ENCODE assay signal across 8 cellular contexts in genomic region chr11:6233984-6234313, GRCh38. TPM values are rescaled to one million over a fixed set of nuclear protein-coding genes. Genes with fewer than 3 reads are reported as not detected.
A peak's percentile ranks its signal among the peaks of the same experiment; 100 is the strongest.
DNase-seq lines count a peak whose midpoint lies in the region; ATAC-seq and TF ChIP-seq lines count a peak whose summit lies in the region.

No MANE protein-coding gene starts in this region.

- no peak for TF ChIP-seq CTCF in CD4-positive, alpha-beta T cell (IDR thresholded peaks at IDR 0.05)
- no peak for TF ChIP-seq CTCF in brain microvascular endothelial cell (IDR thresholded peaks at IDR 0.05; ENCODE audit: low read depth, low read length, missing control alignments)
- TF ChIP-seq CTCF in mucosa of descending colon (IDR thresholded peaks at IDR 0.05): no peak

- H3K9ac ChIP-seq in HUES6 (ENCODE audit: low read length): peak overlapping the region; percentile 91

- H3K4me1 ChIP-seq in HUES6 (ENCODE audit: control insufficient read depth, insufficient read depth, low read length) (0 out of 2 replicates have a peak, but pooled peaks cover 6% of the 10 kb centered on the region), mucosa of descending colon (ENCODE audit: low read depth) (peaks cover 25% of the 10 kb centered on the region)

- H3K4me3 Mint-ChIP-seq in CD4-positive, alpha-beta T cell: peak overlapping the region; percentile 98

- H3K27me3 ChIP-seq in CD4-positive, alpha-beta T cell (ENCODE audit: control insufficient read depth, insufficient read depth, low read length): no peaks in the 10 kb centered on the region
- H3K27me3 ChIP-seq in HUES6 (ENCODE audit: control insufficient read depth, insufficient read depth, low read length) (no peaks in the 10 kb centered on the region), brain microvascular endothelial cell (replicated peaks) (no peaks in the 10 kb centered on the region)

- H3K27ac Mint-ChIP-seq in CD4-positive, alpha-beta T cell: peak overlapping the region; percentile 87

- no peaks in the 10 kb centered on the region for H3K27me3 Mint-ChIP-seq in CD4-positive, alpha-beta T cell

- no peak for ATAC-seq in CD4-positive, alpha-beta T cell (ENCODE audit: poor library complexity)
- ATAC-seq in mucosa of descending colon (peak; percentile 0), GM21526 (IDR thresholded peaks at IDR 0.05; ENCODE audit: low FRiP score, unreplicated experiment) (no peak), GM18861 (IDR thresholded peaks at IDR 0.05; ENCODE audit: unreplicated experiment) (no peak)

- POLR2A ChIA-PET in CD4-positive, alpha-beta T cell (lab: Charles Lee): interaction anchor here (1.0 to 2.7 kb wide), 6 partner anchors 9 to 247 kb away, joined by 5 to 11 read pairs (median 6); partner anchors contain the start of genes ARFIP2, CCKBR, SMPD1 and TIMM10B

- peaks cover 5% of the 10 kb centered on the region for H3K36me3 Mint-ChIP-seq in CD4-positive, alpha-beta T cell (ENCODE audit: low read depth)

- no peaks in the 10 kb centered on the region for H3K36me3 ChIP-seq in HUES6 (ENCODE audit: control insufficient read depth, insufficient read depth, low read length)
- no peaks in the 10 kb centered on the region for H3K36me3 ChIP-seq in brain microvascular endothelial cell (replicated peaks)
- H3K36me3 ChIP-seq in mucosa of descending colon (ENCODE audit: low read depth): peaks cover 4% of the 10 kb centered on the region

- H3K4me3 ChIP-seq in HUES6 (ENCODE audit: low read depth, low read length) (peak overlapping the region; percentile 97), brain microvascular endothelial cell (ENCODE audit: low read depth, low read length) (peak overlapping the region; percentile 78), mucosa of descending colon (peak overlapping the region; percentile 54)

- peak overlapping the region; percentile 68 for H3K27ac ChIP-seq in CD4-positive, alpha-beta T cell (ENCODE audit: low read depth, low read length)
- H3K27ac ChIP-seq in HUES6 (ENCODE audit: low read depth, low read length): no peak overlapping the region
- H3K27ac ChIP-seq in brain microvascular endothelial cell: peak overlapping the region; percentile 77

- peaks cover 55% of the 10 kb centered on the region for H3K4me1 Mint-ChIP-seq in CD4-positive, alpha-beta T cell (ENCODE audit: low read depth)

- in situ Hi-C loops in brain microvascular endothelial cell (cut with HindIII; ENCODE audit: low pct_ligation_motif_present, low sequenced_read_pairs): no loop called here

- H3K9me3 Mint-ChIP-seq in CD4-positive, alpha-beta T cell: no peaks in the 10 kb centered on the region

- CTCF ChIA-PET in CD4-positive, alpha-beta T cell (lab: Charles Lee): interaction anchor here (1.6 kb wide), 1 partner anchor 18 kb away, joined by 8 read pairs; no protein-coding TSS in a partner anchor

- DNase-seq in CD4-positive, alpha-beta T cell: no peak
- DNase-seq in brain microvascular endothelial cell (no peak), mucosa of descending colon (no peak), SIG-M5 (lab: John Stamatoyannopoulos, UW) (no peak), C1 segment of cervical spinal cord (lab: John Stamatoyannopoulos, UW) (no peak)

- intact Hi-C loops in CD4-positive, alpha-beta T cell (cut with DNase I, micrococcal nuclease): loop anchor here (2.0 to 10.0 kb wide), 11 partner anchors 181 to 1839 kb away; partner anchors contain the start of genes ARFIP2 (in 2 of the 2), TIMM10B (in 2 of the 2), APBB1 (in 1 of the 2) and MRPL17 (in 1 of the 2)
- intact Hi-C loops in mucosa of descending colon (cut with DNase I, micrococcal nuclease): no loop called here

- no peaks in the 10 kb centered on the region for H3K9me3 ChIP-seq in CD4-positive, alpha-beta T cell (ENCODE audit: control insufficient read depth, low read length)
- H3K9me3 ChIP-seq in HUES6 (ENCODE audit: control insufficient read depth, insufficient read depth, low read depth, low read length) (no peaks in the 10 kb centered on the region), mucosa of descending colon (no peaks in the 10 kb centered on the region)

RNA-seq across cellular contexts. Expression of gene FHIP1B, which starts 0.5 kb away (rescaled TPM):
- total RNA-seq in CD4-positive, alpha-beta T cell: 10 to 100 TPM; 26.7 to 27.7 TPM
- total RNA-seq in mucosa of descending colon: 100 to 1,000 TPM in 1 of 3 donors, 10 to 100 TPM in 2; 78.0 to 195 (median 92.1) TPM

RNA-seq across cellular contexts. Expression of gene CNGA4, which starts 4.9 kb away (rescaled TPM):
- total RNA-seq in CD4-positive, alpha-beta T cell: under 1 TPM in 1 of 2 experiments, not detected in 1; 0.16 TPM
- under 1 TPM in 2 of 3 donors, not detected in 1; 0.20 to 0.22 TPM for total RNA-seq in mucosa of descending colon

RNA-seq across cellular contexts. Expression of gene CCKBR, which starts 25.7 kb away (rescaled TPM):
- total RNA-seq in CD4-positive, alpha-beta T cell: not detected
- total RNA-seq in mucosa of descending colon: under 1 TPM in 1 of 3 donors, not detected in 2; 0.60 TPM

RNA-seq across cellular contexts. Expression of gene C11orf42, which starts 28.6 kb away (rescaled TPM):
- not detected for total RNA-seq in CD4-positive, alpha-beta T cell
- not detected for total RNA-seq in mucosa of descending colon

RNA-seq across cellular contexts. Expression of gene OR52W1, which starts 34.9 kb away (rescaled TPM):
- not detected for total RNA-seq in CD4-positive, alpha-beta T cell
- total RNA-seq in mucosa of descending colon: not detected

Comparison
In these comparisons a context has a peak if more than half of its experiments do, and no peak if none do; other contexts are left out.
1. intact Hi-C loops: an anchor here in CD4-positive, alpha-beta T cell (2.0 to 10.0 kb wide); none called in mucosa of descending colon.